ENCODE assay signal across 8 cellular contexts in the genomic region with DNA sequence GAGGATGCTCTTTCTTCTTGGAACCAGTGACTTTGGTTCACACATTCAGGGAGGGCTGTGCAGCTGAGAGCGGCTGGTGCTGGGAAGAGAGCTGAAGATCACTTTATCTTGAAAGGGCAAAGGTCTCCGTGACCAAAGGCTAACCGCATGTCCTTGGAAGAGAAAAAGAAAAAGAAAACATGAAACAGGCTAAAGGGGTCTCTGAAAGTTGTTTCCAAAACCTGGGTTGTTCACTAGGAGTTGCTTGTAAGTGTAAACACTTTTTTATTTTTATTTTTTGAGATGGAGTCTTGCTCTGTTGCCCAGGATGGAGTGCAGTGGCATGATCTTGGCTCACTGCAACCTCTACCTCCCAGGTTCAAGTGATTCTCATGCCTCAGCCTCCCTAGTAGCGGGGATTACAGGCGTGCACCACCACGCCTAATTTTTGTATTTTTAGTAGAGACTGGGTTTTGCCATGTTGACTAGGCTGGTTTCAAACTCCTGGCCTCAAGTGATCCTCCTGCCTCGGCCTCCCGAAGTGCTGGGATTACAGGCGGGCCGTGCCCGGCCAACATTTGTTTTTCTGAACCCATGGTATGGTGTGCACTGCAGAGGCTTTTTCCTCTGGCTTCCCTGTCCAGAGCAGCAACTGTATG.
DNase-seq lines count a peak whose midpoint lies in the region; ATAC-seq and TF ChIP-seq lines count a peak whose summit lies in the region.
"Not testable (repeated sequence)": the region's sequence is repeated elsewhere in the genome, so short reads cannot be mapped to it uniquely, and the experiment has no call there.

No MANE protein-coding gene starts in this region.

- not testable (repeated sequence) for H3K79me1 ChIP-seq in mesenchymal stem cell (replicated peaks; ENCODE audit: low read length, poor library complexity, severe bottlenecking)
- H3K79me1 ChIP-seq in trophoblast cell (ENCODE audit: low read length) = peaks cover 40% of the 10 kb centered on the region

- intact Hi-C loops in OCI-LY7 (cut with micrococcal nuclease; ENCODE audit: unreplicated experiment) = loop anchor here (2.0 kb wide), 1 partner anchor 269 kb away; no protein-coding TSS in a partner anchor
- intact Hi-C loops in activated CD8-positive, alpha-beta T cell treated with anti-CD3 and anti-CD28 coated beads for 36 hours (cut with micrococcal nuclease) = not testable (repeated sequence)

- H2AFZ ChIP-seq in OCI-LY7 (ENCODE audit: low read length) (peak overlapping the region; percentile 62; the same call in 1 of the 2 replicates), trophoblast cell (ENCODE audit: insufficient read depth, low read length, poor library complexity) (peak overlapping the region; percentile 73)
- H2AFZ ChIP-seq in mesenchymal stem cell (ENCODE audit: low read depth, low read length) = not testable (repeated sequence)

- H4K20me1 ChIP-seq in OCI-LY7 (ENCODE audit: insufficient read depth, low read length) = not testable (repeated sequence)

- H2BK5ac ChIP-seq in mesenchymal stem cell (ENCODE audit: low read depth, low read length, poor library complexity, severe bottlenecking) (peak overlapping the region; percentile 95), trophoblast cell (ENCODE audit: low read depth, low read length, poor library complexity) (peak overlapping the region; percentile 39)

- in situ Hi-C loops in brain microvascular endothelial cell (cut with HindIII; ENCODE audit: low pct_ligation_motif_present, low sequenced_read_pairs) = not testable (repeated sequence)

- not testable (repeated sequence) for H3K9me3 ChIP-seq in CD8-positive, alpha-beta memory T cell (ENCODE audit: low read length); OCI-LY7 (ENCODE audit: low read length); mesenchymal stem cell (ENCODE audit: control insufficient read depth, low read length); trophoblast cell (ENCODE audit: insufficient read depth, low read depth, low read length); thymus (ENCODE audit: control insufficient read depth)

- not testable (repeated sequence) for BruUV-seq in OCI-LY7 (replicated peaks; lab: Mats Ljungman, UMichigan)

- DNase-seq in CD8-positive, alpha-beta memory T cell; OCI-LY7 (ENCODE audit: low spot score); activated CD8-positive, alpha-beta T cell treated with anti-CD3 and anti-CD28 coated beads for 36 hours; brain microvascular endothelial cell; trophoblast cell: not testable (repeated sequence)
- peak; percentile 55 for DNase-seq in fibroblast of villous mesenchyme (ENCODE audit: low read depth)
- peak; percentile 54 for DNase-seq in mesenchymal stem cell

- H3K14ac ChIP-seq in mesenchymal stem cell (ENCODE audit: low read length in 2 of 2) = not testable (repeated sequence)
- H3K14ac ChIP-seq in trophoblast cell (ENCODE audit: low read length) = peak overlapping the region; percentile 81

- H2BK12ac ChIP-seq in mesenchymal stem cell (ENCODE audit: low read length in 2 of 2) (peak overlapping the region; percentile 90 to 92), trophoblast cell (ENCODE audit: low read length) (peak overlapping the region; percentile 50)

- not testable (repeated sequence) for H3K27me3 ChIP-seq in CD8-positive, alpha-beta memory T cell (ENCODE audit: insufficient read depth, low read length, poor library complexity, severe bottlenecking); brain microvascular endothelial cell (replicated peaks); mesenchymal stem cell (ENCODE audit: control insufficient read depth in 1 of 2, insufficient read depth in 1 of 2, low read length in 2 of 2); trophoblast cell (ENCODE audit: insufficient read depth, low read length); thymus (ENCODE audit: control insufficient read depth, insufficient read depth)

- peak overlapping the region; percentile 79 to 95 (median 86) for H3K4me3 Mint-ChIP-seq in CD8-positive, alpha-beta memory T cell
- peak overlapping the region; percentile 70 for H3K4me3 Mint-ChIP-seq in activated CD8-positive, alpha-beta T cell treated with anti-CD3 and anti-CD28 coated beads for 36 hours

- not testable (repeated sequence) for H3K36me3 ChIP-seq in CD8-positive, alpha-beta memory T cell (ENCODE audit: insufficient read depth, low read length); OCI-LY7 (ENCODE audit: insufficient read depth, low read length); brain microvascular endothelial cell (replicated peaks); mesenchymal stem cell (ENCODE audit: control insufficient read depth in 1 of 2, insufficient read depth in 2 of 2, low read depth in 1 of 2, low read length in 2 of 2); trophoblast cell (ENCODE audit: control insufficient read depth in 1 of 2, insufficient read depth in 2 of 2, low read length in 2 of 2); thymus (ENCODE audit: control insufficient read depth, insufficient read depth)

- not testable (repeated sequence) for H3K36me3 Mint-ChIP-seq in CD8-positive, alpha-beta memory T cell; activated CD8-positive, alpha-beta T cell treated with anti-CD3 and anti-CD28 coated beads for 36 hours (ENCODE audit: low read depth)

- ATAC-seq in activated CD8-positive, alpha-beta T cell treated with anti-CD3 and anti-CD28 coated beads for 36 hours = not testable (repeated sequence)

- peak overlapping the region; percentile 100 for H2BK120ac ChIP-seq in mesenchymal stem cell (ENCODE audit: low read depth, low read length)
- peak overlapping the region; percentile 78 for H2BK120ac ChIP-seq in trophoblast cell (ENCODE audit: insufficient read depth, low read length, poor library complexity)

- H3K9me3 Mint-ChIP-seq in CD8-positive, alpha-beta memory T cell; activated CD8-positive, alpha-beta T cell treated with anti-CD3 and anti-CD28 coated beads for 36 hours: not testable (repeated sequence)

- H3K23ac ChIP-seq in mesenchymal stem cell (ENCODE audit: low read length in 2 of 2); trophoblast cell (ENCODE audit: low read length): not testable (repeated sequence)

- H3K9me2 ChIP-seq in OCI-LY7 (ENCODE audit: insufficient read depth, low read length) = not testable (repeated sequence)

- H3K27me3 Mint-ChIP-seq in CD8-positive, alpha-beta memory T cell = peaks cover 0 to 11% of the 10 kb centered on the region in 2 donors
- H3K27me3 Mint-ChIP-seq in activated CD8-positive, alpha-beta T cell treated with anti-CD3 and anti-CD28 coated beads for 36 hours = not testable (repeated sequence)

- H2BK15ac ChIP-seq in mesenchymal stem cell (ENCODE audit: low read depth, poor library complexity, severe bottlenecking) = peak overlapping the region; percentile 87

- H3K4me3 ChIP-seq in CD8-positive, alpha-beta memory T cell (ENCODE audit: low read length) = peak overlapping the region; percentile 46
- peak overlapping the region; percentile 71 for H3K4me3 ChIP-seq in OCI-LY7 (ENCODE audit: low read depth, low read length, poor library complexity, severe bottlenecking)
- H3K4me3 ChIP-seq in brain microvascular endothelial cell (ENCODE audit: low read depth, low read length); fibroblast of villous mesenchyme (ENCODE audit: low read depth, low read length); mesenchymal stem cell (ENCODE audit: insufficient read depth in 1 of 2, low read depth in 1 of 2, low read length in 2 of 2); trophoblast cell (ENCODE audit: low read depth, low read length); thymus (ENCODE audit: low read length): not testable (repeated sequence)

- CTCF ChIA-PET in CD8-positive, alpha-beta memory T cell (lab: Charles Lee) = interaction anchor here (0.8 to 1.3 kb wide), 3 partner anchors 191 to 270 kb away, joined by 3 to 5 read pairs (median 4); a partner anchor contains a TSS
- CTCF ChIA-PET in OCI-LY7 (lab: Charles Lee; ENCODE audit: unreplicated experiment); activated CD8-positive, alpha-beta T cell treated with anti-CD3 and anti-CD28 coated beads for 36 hours (lab: Charles Lee): not testable (repeated sequence)

- peak overlapping the region; percentile 99 to 100 (median 99) for H3K27ac Mint-ChIP-seq in CD8-positive, alpha-beta memory T cell
- peak overlapping the region; percentile 98 for H3K27ac Mint-ChIP-seq in activated CD8-positive, alpha-beta T cell treated with anti-CD3 and anti-CD28 coated beads for 36 hours

- H3K4me1 ChIP-seq in CD8-positive, alpha-beta memory T cell (ENCODE audit: insufficient read depth, low read length) = peaks cover 21% of the 10 kb centered on the region
- H3K4me1 ChIP-seq in OCI-LY7 (ENCODE audit: insufficient read depth, low read length, poor library complexity, severe bottlenecking) (peaks cover 54% of the 10 kb centered on the region), mesenchymal stem cell (ENCODE audit: control insufficient read depth, insufficient read depth, low read depth, low read length) (peaks cover 36% of the 10 kb centered on the region), trophoblast cell (ENCODE audit: control insufficient read depth in 1 of 2, insufficient read depth in 2 of 2, low read length in 2 of 2) (peaks cover 35 to 41% of the 10 kb centered on the region in 2 experiments), thymus (ENCODE audit: control insufficient read depth, insufficient read depth, low read length) (peaks cover 29% of the 10 kb centered on the region)

- H3K4me2 ChIP-seq in OCI-LY7 (ENCODE audit: low read length) (peak overlapping the region; percentile 83), trophoblast cell (ENCODE audit: low read length) (peak overlapping the region; percentile 60)
- not testable (repeated sequence) for H3K4me2 ChIP-seq in mesenchymal stem cell (ENCODE audit: low read length, poor library complexity, severe bottlenecking)

- peak overlapping the region; percentile 80 for H2AK5ac ChIP-seq in mesenchymal stem cell (ENCODE audit: low read length, severe bottlenecking)
- H2AK5ac ChIP-seq in trophoblast cell (ENCODE audit: low read length) = not testable (repeated sequence)

- 77% methylated on average over 11 of the region's 11 CpGs for WGBS in mesenchymal stem cell
- WGBS in trophoblast cell (ENCODE audit: extremely low coverage, insufficient coverage, insufficient read length) = no CpG with 5 or more reads among the region's 11 CpGs
- WGBS in thymus = 98% methylated on average over 11 of the region's 11 CpGs

- H4K8ac ChIP-seq in mesenchymal stem cell (ENCODE audit: low read length) = peak overlapping the region; percentile 95
- H4K8ac ChIP-seq in trophoblast cell (ENCODE audit: low read depth, low read length) = peak overlapping the region; percentile 63

- peaks cover 24 to 45% (median 26%) of the 10 kb centered on the region in 3 donors for H3K4me1 Mint-ChIP-seq in CD8-positive, alpha-beta memory T cell
- peaks cover 20% of the 10 kb centered on the region for H3K4me1 Mint-ChIP-seq in activated CD8-positive, alpha-beta T cell treated with anti-CD3 and anti-CD28 coated beads for 36 hours (ENCODE audit: low read depth)

- not testable (repeated sequence) for TF ChIP-seq CTCF in OCI-LY7 (conservative IDR thresholded peaks at IDR 0.05; ENCODE audit: low read length); activated CD8-positive, alpha-beta T cell treated with anti-CD3 and anti-CD28 coated beads for 36 hours (IDR thresholded peaks at IDR 0.05); brain microvascular endothelial cell (IDR thresholded peaks at IDR 0.05; ENCODE audit: low read depth, low read length, missing control alignments); fibroblast of villous mesenchyme (IDR thresholded peaks at IDR 0.05; ENCODE audit: insufficient read depth, low read depth, low read length)

- peak overlapping the region; percentile 87 for H4K91ac ChIP-seq in mesenchymal stem cell (ENCODE audit: low read length)
- H4K91ac ChIP-seq in trophoblast cell (ENCODE audit: low read depth, low read length) = peak overlapping the region; percentile 84

- peak overlapping the region; percentile 96 for H3K18ac ChIP-seq in mesenchymal stem cell (ENCODE audit: low read depth in 1 of 2, low read length in 2 of 2)
- peak overlapping the region; percentile 81 for H3K18ac ChIP-seq in trophoblast cell (ENCODE audit: low read length)

- not testable (repeated sequence) for H3K79me2 ChIP-seq in OCI-LY7 (ENCODE audit: insufficient read depth, low read depth, low read length); trophoblast cell (ENCODE audit: control insufficient read depth, insufficient read depth, low read length, poor library complexity)

- POLR2A ChIA-PET in CD8-positive, alpha-beta memory T cell (lab: Charles Lee) = interaction anchor here (0.6 to 1.7 kb wide), 6 partner anchors 24 to 173 kb away, joined by 3 to 5 read pairs (median 4); no protein-coding TSS in a partner anchor
- POLR2A ChIA-PET in OCI-LY7 (lab: Charles Lee) = interaction anchor here (0.6 kb wide), 1 partner anchor 109 kb away, joined by 3 read pairs; no protein-coding TSS in a partner anchor
- POLR2A ChIA-PET in activated CD8-positive, alpha-beta T cell treated with anti-CD3 and anti-CD28 coated beads for 36 hours (lab: Charles Lee) = interaction anchor here (0.6 to 1.5 kb wide), 3 partner anchors 46 to 93 kb away, joined by 3 read pairs; no protein-coding TSS in a partner anchor

- peak overlapping the region; percentile 98 for H3K9ac ChIP-seq in mesenchymal stem cell (ENCODE audit: low read length)
- H3K9ac ChIP-seq in trophoblast cell (ENCODE audit: low read length) = not testable (repeated sequence)

- H4K12ac ChIP-seq in trophoblast cell (ENCODE audit: low read depth, low read length) = peak overlapping the region; percentile 45

- H3K4ac ChIP-seq in mesenchymal stem cell (ENCODE audit: low read depth in 1 of 2, low read length in 2 of 2) (peak overlapping the region; percentile 84 to 97), trophoblast cell (ENCODE audit: low read depth, low read length) (peak overlapping the region; percentile 7)

- H3K27ac ChIP-seq in CD8-positive, alpha-beta memory T cell (ENCODE audit: low read depth, low read length) = peak overlapping the region; percentile 95
- H3K27ac ChIP-seq in OCI-LY7 (ENCODE audit: low read depth, low read length, poor library complexity, severe bottlenecking) (peak overlapping the region; percentile 91), brain microvascular endothelial cell (peak overlapping the region; percentile 97), mesenchymal stem cell (ENCODE audit: low read length, poor library complexity, severe bottlenecking) (peak overlapping the region; percentile 96), trophoblast cell (ENCODE audit: low read depth, low read length) (peak overlapping the region; percentile 91), thymus (ENCODE audit: low read depth) (peak overlapping the region; percentile 85)
